ENCODE assay signal across 34 cellular contexts in genomic region chr13:85371254-85371653, GRCh38.
"Had no signal": no experiment of that assay in that cellular context is flagged by ENCODE, and none has a peak within 500 bp of the region (broad histone marks: within the 10 kb centered on the region; RNA-seq: fewer than 3 reads in every experiment).

No MANE protein-coding gene starts in this region.

- DNase-seq: activated effector memory CD4-positive, alpha-beta T cell treated with anti-CD3 and anti-CD28 coated beads, Interleukin-2, amount 50 U/mL, for 16 hours; activated effector memory CD4-positive, alpha-beta T cell treated with Interleukin-2 at 50 U/mL for 16 hours; activated gamma-delta T cell; activated gamma-delta T cell treated with Interleukin-2 at 50 U/mL for 16 hours; activated naive CD4-positive, alpha-beta T cell; activated naive CD4-positive, alpha-beta T cell treated with anti-CD3 and anti-CD28 coated beads for 36 hours; activated naive CD4-positive, alpha-beta T cell treated with anti-CD3 and anti-CD28 coated beads, Interleukin-2, amount 10 ng/mL, durations not matched to agents 7 days and 5 days; activated naive CD4-positive, alpha-beta T cell treated with anti-CD3 and anti-CD28 coated beads, Interleukin-2, amount 50 U/mL, for 16 hours; activated naive CD4-positive, alpha-beta T cell treated with Interleukin-2 at 50 U/mL for 16 hours; activated naive CD8-positive, alpha-beta T cell treated with anti-CD3 and anti-CD28 coated beads for 36 hours; activated naive CD8-positive, alpha-beta T cell treated with anti-CD3 and anti-CD28 coated beads, Interleukin-2, amount 10 ng/mL, durations not matched to agents 7 days and 5 days; activated naive CD8-positive, alpha-beta T cell treated with anti-CD3 and anti-CD28 coated beads, Interleukin-2, amount 50 U/mL, for 24 hours; activated T-cell treated with anti-CD3 and anti-CD28 coated beads, Interleukin-2, amount 50 U/mL, for 1 hour; activated T-cell treated with anti-CD3 and anti-CD28 coated beads, Interleukin-2, amount 50 U/mL, for 24 hours; activated T-cell treated with anti-CD3 and anti-CD28 coated beads, Interleukin-2, amount 50 U/mL, for 4 hours; activated T-cell treated with anti-CD3 and anti-CD28 coated beads, Interleukin-2, amount 50 U/mL, for 48 hours; activated T-cell treated with anti-CD3 and anti-CD28 coated beads, Interleukin-2, amount 50 U/mL, for 72 hours; adrenal gland; amniotic stem cell; amygdala; anterior cingulate cortex; aorta; body of pancreas; brain microvascular endothelial cell; caudate nucleus; central memory CD4-positive, alpha-beta T cell; cerebellar nuclear complex had no signal

- H3K27me3 ChIP-seq: adrenal gland, ascending aorta, body of pancreas, brain microvascular endothelial cell, breast epithelium, cardiac muscle cell had no signal

- FAIRE-seq: astrocyte, bronchial epithelial cell had no signal

- ATAC-seq: activated naive CD4-positive, alpha-beta T cell treated with anti-CD3 and anti-CD28 coated beads, Interleukin-2, amount 50 U/mL, for 72 hours; activated naive CD8-positive, alpha-beta T cell treated with anti-CD3 and anti-CD28 coated beads, Interleukin-2, amount 50 U/mL, for 24 hours; activated T-cell treated with anti-CD3 and anti-CD28 coated beads, Interleukin-2, amount 50 U/mL, for 4 hours; activated T-cell treated with anti-CD3 and anti-CD28 coated beads, Interleukin-2, amount 50 U/mL, for 72 hours; activated T-helper 17 cell treated with anti-CD3 and anti-CD28 coated beads, Interleukin-2, amount 50 U/mL, for 72 hours; body of pancreas had no signal

- H3K4me1 ChIP-seq: adrenal gland, ascending aorta, body of pancreas, breast epithelium had no signal

- H3K4me3 ChIP-seq: adrenal gland, ascending aorta, body of pancreas, breast epithelium, cardiac muscle cell had no signal

- H3K27ac ChIP-seq: adrenal gland, ascending aorta, body of pancreas, brain microvascular endothelial cell, breast epithelium, cardiac muscle cell had no signal

- H3K36me3 ChIP-seq: adrenal gland, ascending aorta, brain microvascular endothelial cell, breast epithelium, cardiac muscle cell had no signal

- H3K9me3 ChIP-seq: adrenal gland, ascending aorta, body of pancreas, breast epithelium had no signal
